7 cellular contexts compared by ENCODE assay signal in genomic region chrX:86914569-86914968, GRCh38.
"Had no signal": no experiment of that assay in that cellular context is flagged by ENCODE, and none has a peak within 500 bp of the region (broad histone marks: within the 10 kb centered on the region; RNA-seq: fewer than 3 reads in every experiment).

No MANE protein-coding gene starts in this region.

- DNase-seq: GOT3, H7, HCEC 1CT, IMR-90, KG1 had no signal

- H3K4me3 ChIP-seq: K562 had no signal

- FAIRE-seq: HTR-8/SVneo, K562 had no signal

- ATAC-seq: K562 had no signal
